In the genomic region with DNA sequence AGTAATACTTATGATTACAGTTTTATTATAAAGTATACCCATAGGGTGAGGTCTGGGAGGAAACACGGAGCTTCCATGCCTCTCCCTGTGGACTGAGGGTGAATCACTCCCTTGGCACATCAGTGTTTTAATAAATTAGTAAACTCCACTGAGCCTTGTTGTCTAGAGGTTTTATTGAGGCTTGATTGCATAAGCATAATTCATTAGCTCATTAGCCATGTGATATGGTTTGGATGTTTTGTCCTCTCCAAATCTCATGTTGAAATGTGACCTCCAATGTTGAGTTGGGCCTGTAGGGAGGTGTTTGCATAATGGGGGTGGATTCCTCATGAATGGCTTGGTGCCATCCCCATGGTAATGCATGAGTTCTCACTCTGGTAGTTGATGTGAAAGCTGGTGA, we compare ENCODE assay signal across 22 cellular contexts.
"Had no signal": no experiment of that assay in that cellular context is flagged by ENCODE, and none has a peak within 500 bp of the region (broad histone marks: within the 10 kb centered on the region; RNA-seq: fewer than 3 reads in every experiment).

No MANE protein-coding gene starts in this region.

- H3K27ac ChIP-seq: HL-60, KMS-11, SJSA1, SK-N-MC had no signal

- DNase-seq: Kasumi-1, NCI-H1092, NCI-H1436, NCI-H187, NCI-H2029, NCI-H2081 treated with DMSO at 0.1 percent for 48 hours, NCI-H2171, NCI-H226, NCI-H446, NCI-H510A, NCI-H524 treated with DMSO at 0.1 percent for 48 hours, NCI-H69, NCI-H774, Right ventricle myocardium superior, RPMI8226, SIG-M5, SW 1271 had no signal

- H3K4me3 ChIP-seq: K562, SJSA1, SK-N-MC had no signal

- ATAC-seq: K562 had no signal
